17 cellular contexts compared by ENCODE assay signal in genomic region chr10:126097558-126098215, GRCh38.
DNase-seq lines count a peak whose midpoint lies in the region; ATAC-seq, FAIRE-seq and TF ChIP-seq lines count a peak whose summit lies in the region.
"Had no signal": no experiment of that assay in that cellular context is flagged by ENCODE, and none has a peak within 500 bp of the region (broad histone marks: within the 10 kb centered on the region; RNA-seq: fewer than 3 reads in every experiment).

No MANE protein-coding gene starts in this region.

- H3K79me2 ChIP-seq in SK-N-SH (ENCODE audit: insufficient read depth) (no peaks in the 10 kb centered on the region), Karpas-422 (ENCODE audit: low read length) (no peaks in the 10 kb centered on the region)

- H3K4me3 ChIP-seq in SK-N-SH (ENCODE audit: low read depth in 2 of 2, low read length in 1 of 2) (no peak overlapping the region), Karpas-422 (ENCODE audit: low read length) (no peak overlapping the region), bronchial epithelial cell (ENCODE audit: low read depth, low read length) (no peak overlapping the region)
- H3K4me3 ChIP-seq: esophagus squamous epithelium, lung had no signal

- H3K9me3 ChIP-seq in SK-N-SH (no peaks in the 10 kb centered on the region), Karpas-422 (ENCODE audit: low read length) (no peaks in the 10 kb centered on the region)
- H3K9me3 ChIP-seq: esophagus squamous epithelium, neutrophil had no signal

- POLR2A ChIA-PET in SK-N-SH (lab: Yijun Ruan, JAX) = no interaction called here

- H3K36me3 ChIP-seq in SK-N-SH (replicated peaks in 1 of 2; ENCODE audit: control insufficient read depth in 1 of 2, insufficient read depth in 2 of 2, low read length in 1 of 2) = peaks cover 0 to 6% of the 10 kb centered on the region in 2 experiments
- H3K36me3 ChIP-seq in Karpas-422 (ENCODE audit: insufficient read depth, low read length) = no peaks in the 10 kb centered on the region
- no peaks in the 10 kb centered on the region for H3K36me3 ChIP-seq in bronchial epithelial cell (ENCODE audit: control insufficient read depth, insufficient read depth, low read length)
- H3K36me3 ChIP-seq: esophagus squamous epithelium, neutrophil had no signal

- H3K9me2 ChIP-seq in SK-N-SH = no peaks in the 10 kb centered on the region
- H3K9me2 ChIP-seq in Karpas-422 (replicated peaks; ENCODE audit: insufficient read depth, low read length) = no peaks in the 10 kb centered on the region

- TF ChIP-seq EP300 in SK-N-SH (IDR thresholded peaks at IDR 0.05; ENCODE audit: borderline replicate concordance in 1 of 2, low read depth in 1 of 2, low read length in 1 of 2) = no peak

- H3K4me2 ChIP-seq in SK-N-SH = no peak overlapping the region
- H3K4me2 ChIP-seq in Karpas-422 (ENCODE audit: low read depth, low read length, poor library complexity, severe bottlenecking) = no peak overlapping the region

- H3K4me3 Mint-ChIP-seq in nephron = no peak overlapping the region
- H3K4me3 Mint-ChIP-seq: activated naive CD8-positive, alpha-beta T cell treated with anti-CD3 and anti-CD28 coated beads, Interleukin-2, amount 10 ng/mL, durations not matched to agents 7 days and 5 days; T-helper 17 cell had no signal

- FAIRE-seq in bronchial epithelial cell (lab: Jason Lieb, UNC) = no peak
- FAIRE-seq: RCC 7860 had no signal

- H3K27me3 ChIP-seq in SK-N-SH (ENCODE audit: insufficient read depth) (no peaks in the 10 kb centered on the region), Karpas-422 (ENCODE audit: low read length) (no peaks in the 10 kb centered on the region), bronchial epithelial cell (ENCODE audit: control insufficient read depth, insufficient read depth, low read length) (no peaks in the 10 kb centered on the region)
- H3K27me3 ChIP-seq: esophagus squamous epithelium, neutrophil had no signal

- no peak for TF ChIP-seq RAD21 in SK-N-SH (IDR thresholded peaks at IDR 0.05; ENCODE audit: low read length)

- H3K9ac ChIP-seq in SK-N-SH (no peak overlapping the region), Karpas-422 (ENCODE audit: low read length) (no peak overlapping the region)

- H3K27ac Mint-ChIP-seq in nephron = peak overlapping the region in 2 of 3 experiments; percentile 12 to 78
- H3K27ac Mint-ChIP-seq: activated naive CD8-positive, alpha-beta T cell treated with anti-CD3 and anti-CD28 coated beads, Interleukin-2, amount 10 ng/mL, durations not matched to agents 7 days and 5 days; T-helper 17 cell had no signal

- no peaks in the 10 kb centered on the region for H3F3A ChIP-seq in SK-N-SH (replicated peaks; ENCODE audit: insufficient read depth)

- DNase-seq in SK-N-SH = no peak
- DNase-seq in Karpas-422 = peak; percentile 54
- DNase-seq in bronchial epithelial cell (ENCODE audit: low read depth) = no peak
- no peak for DNase-seq in GOT3 (lab: John Stamatoyannopoulos, UW)
- DNase-seq: activated CD4-positive, alpha-beta T cell treated with anti-CD3 and anti-CD28 coated beads for 1 hour; activated naive CD8-positive, alpha-beta T cell treated with anti-CD3 and anti-CD28 coated beads, Interleukin-2, amount 10 ng/mL, durations not matched to agents 7 days and 5 days; activated T-cell treated with anti-CD3 and anti-CD28 coated beads for 4 hours; esophagus squamous epithelium; NCI-H446; T-helper 17 cell had no signal

- ATAC-seq in SK-N-SH treated with all-trans-retinoic acid at 6 μM for 48 hours (no peak), HG02840 (IDR thresholded peaks at IDR 0.05; ENCODE audit: low FRiP score, unreplicated experiment) (no peak), HG03457 (IDR thresholded peaks at IDR 0.05; ENCODE audit: unreplicated experiment) (no peak)
- ATAC-seq: T-helper 17 cell had no signal

- no peaks in the 10 kb centered on the region for H3K27me3 Mint-ChIP-seq in nephron (ENCODE audit: low read depth)
- H3K27me3 Mint-ChIP-seq: T-helper 17 cell had no signal

- H3K27ac ChIP-seq in SK-N-SH (ENCODE audit: low read depth in 2 of 2, low read length in 1 of 2) (no peak overlapping the region), Karpas-422 (ENCODE audit: low read length) (no peak overlapping the region)
- H3K27ac ChIP-seq: esophagus squamous epithelium, neutrophil had no signal

- H2AFZ ChIP-seq in SK-N-SH (ENCODE audit: low read depth) (no peak overlapping the region), Karpas-422 (ENCODE audit: low read length) (no peak overlapping the region)

- WGBS in SK-N-SH (ENCODE audit: low lambda C conversion rate) = 93% methylated on average over 6 of the region's 6 CpGs

- peaks cover 27% of the 10 kb centered on the region for H3K4me1 Mint-ChIP-seq in nephron
- H3K4me1 Mint-ChIP-seq: activated naive CD8-positive, alpha-beta T cell treated with anti-CD3 and anti-CD28 coated beads, Interleukin-2, amount 10 ng/mL, durations not matched to agents 7 days and 5 days; T-helper 17 cell had no signal

- H3K36me3 Mint-ChIP-seq in nephron (ENCODE audit: low read depth) = peaks cover 7% of the 10 kb centered on the region
- H3K36me3 Mint-ChIP-seq: activated naive CD8-positive, alpha-beta T cell treated with anti-CD3 and anti-CD28 coated beads, Interleukin-2, amount 10 ng/mL, durations not matched to agents 7 days and 5 days had no signal

- H3K9me3 Mint-ChIP-seq in nephron = no peaks in the 10 kb centered on the region
- H3K9me3 Mint-ChIP-seq: activated naive CD8-positive, alpha-beta T cell treated with anti-CD3 and anti-CD28 coated beads, Interleukin-2, amount 10 ng/mL, durations not matched to agents 7 days and 5 days had no signal

- H4K20me1 ChIP-seq in SK-N-SH (ENCODE audit: insufficient read depth) (no peaks in the 10 kb centered on the region), Karpas-422 (ENCODE audit: insufficient read depth, low read depth, low read length) (no peaks in the 10 kb centered on the region)

- TF ChIP-seq CTCF in SK-N-SH (IDR thresholded peaks at IDR 0.05) (peak; percentile 19), bronchial epithelial cell (IDR thresholded peaks at IDR 0.05; ENCODE audit: insufficient read depth, low read length, severe bottlenecking) (peak; percentile 15), nephron (IDR thresholded peaks at IDR 0.05; ENCODE audit: unreplicated experiment in 3 of 3) (no peak)

- H3K4me1 ChIP-seq in SK-N-SH (ENCODE audit: control insufficient read depth in 1 of 2, insufficient read depth in 2 of 2, low read depth in 1 of 2, low read length in 1 of 2) (peaks cover 0 to 2% of the 10 kb centered on the region in 2 experiments; a peak in 1 of 4 replicates), Karpas-422 (ENCODE audit: low read length) (no peaks in the 10 kb centered on the region)
- H3K4me1 ChIP-seq: esophagus squamous epithelium had no signal

- CTCF ChIA-PET in SK-N-SH (lab: Yijun Ruan, JAX) = no interaction called here

TF ChIP-seq in SK-N-SH, 30 proteins besides CTCF, POLR2A, EP300 and RAD21:
- TF ChIP-seq YY1 (IDR thresholded peaks at IDR 0.05; ENCODE audit: low read depth) = no peak

TF ChIP-seq in SK-N-SH treated with all-trans-retinoic acid at 6 μM for 48 hours, 23 proteins besides CTCF, POLR2A, EP300 and RAD21 (continues in another document):
- no peak for TF ChIP-seq ZNF70 (CRISPR knock-in tag; IDR thresholded peaks at IDR 0.05)
- TF ChIP-seq, protein P1, sequence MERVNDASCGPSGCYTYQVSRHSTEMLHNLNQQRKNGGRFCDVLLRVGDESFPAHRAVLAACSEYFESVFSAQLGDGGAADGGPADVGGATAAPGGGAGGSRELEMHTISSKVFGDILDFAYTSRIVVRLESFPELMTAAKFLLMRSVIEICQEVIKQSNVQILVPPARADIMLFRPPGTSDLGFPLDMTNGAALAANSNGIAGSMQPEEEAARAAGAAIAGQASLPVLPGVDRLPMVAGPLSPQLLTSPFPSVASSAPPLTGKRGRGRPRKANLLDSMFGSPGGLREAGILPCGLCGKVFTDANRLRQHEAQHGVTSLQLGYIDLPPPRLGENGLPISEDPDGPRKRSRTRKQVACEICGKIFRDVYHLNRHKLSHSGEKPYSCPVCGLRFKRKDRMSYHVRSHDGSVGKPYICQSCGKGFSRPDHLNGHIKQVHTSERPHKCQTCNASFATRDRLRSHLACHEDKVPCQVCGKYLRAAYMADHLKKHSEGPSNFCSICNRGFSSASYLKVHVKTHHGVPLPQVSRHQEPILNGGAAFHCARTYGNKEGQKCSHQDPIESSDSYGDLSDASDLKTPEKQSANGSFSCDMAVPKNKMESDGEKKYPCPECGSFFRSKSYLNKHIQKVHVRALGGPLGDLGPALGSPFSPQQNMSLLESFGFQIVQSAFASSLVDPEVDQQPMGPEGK (CRISPR knock-in tag; IDR thresholded peaks at IDR 0.05; ENCODE audit: borderline replicate concordance) = no peak
- TF ChIP-seq, protein P2, sequence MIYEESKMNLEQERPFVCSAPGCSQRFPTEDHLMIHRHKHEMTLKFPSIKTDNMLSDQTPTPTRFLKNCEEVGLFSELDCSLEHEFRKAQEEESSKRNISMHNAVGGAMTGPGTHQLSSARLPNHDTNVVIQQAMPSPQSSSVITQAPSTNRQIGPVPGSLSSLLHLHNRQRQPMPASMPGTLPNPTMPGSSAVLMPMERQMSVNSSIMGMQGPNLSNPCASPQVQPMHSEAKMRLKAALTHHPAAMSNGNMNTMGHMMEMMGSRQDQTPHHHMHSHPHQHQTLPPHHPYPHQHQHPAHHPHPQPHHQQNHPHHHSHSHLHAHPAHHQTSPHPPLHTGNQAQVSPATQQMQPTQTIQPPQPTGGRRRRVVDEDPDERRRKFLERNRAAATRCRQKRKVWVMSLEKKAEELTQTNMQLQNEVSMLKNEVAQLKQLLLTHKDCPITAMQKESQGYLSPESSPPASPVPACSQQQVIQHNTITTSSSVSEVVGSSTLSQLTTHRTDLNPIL (CRISPR knock-in tag; IDR thresholded peaks at IDR 0.05; ENCODE audit: low read depth) = no peak
- no peak for TF ChIP-seq ISL1 (CRISPR knock-in tag; IDR thresholded peaks at IDR 0.05)
- TF ChIP-seq ZNF565 (CRISPR knock-in tag; conservative IDR thresholded peaks at IDR 0.05; ENCODE audit: low read depth) = no peak
- no peak for TF ChIP-seq ESRRG (CRISPR knock-in tag; IDR thresholded peaks at IDR 0.05)
- TF ChIP-seq ZFP30 (CRISPR knock-in tag; IDR thresholded peaks at IDR 0.05) = no peak
- TF ChIP-seq PPARA (CRISPR knock-in tag; IDR thresholded peaks at IDR 0.05; ENCODE audit: borderline replicate concordance) = no peak
- TF ChIP-seq TCF4 (CRISPR knock-in tag; IDR thresholded peaks at IDR 0.05; ENCODE audit: borderline replicate concordance) = no peak
- no peak for TF ChIP-seq ZFP3 (CRISPR knock-in tag; IDR thresholded peaks at IDR 0.05)

Comparison
In these comparisons a context has a peak if more than half of its experiments do, and no peak if none do; other contexts are left out.
1. CTCF ChIP-seq: peak in SK-N-SH (single experiment) and bronchial epithelial cell (single experiment); none in nephron (0 of 3).